Comparison of ENCODE assay signal across 8 cellular contexts in the genomic region with DNA sequence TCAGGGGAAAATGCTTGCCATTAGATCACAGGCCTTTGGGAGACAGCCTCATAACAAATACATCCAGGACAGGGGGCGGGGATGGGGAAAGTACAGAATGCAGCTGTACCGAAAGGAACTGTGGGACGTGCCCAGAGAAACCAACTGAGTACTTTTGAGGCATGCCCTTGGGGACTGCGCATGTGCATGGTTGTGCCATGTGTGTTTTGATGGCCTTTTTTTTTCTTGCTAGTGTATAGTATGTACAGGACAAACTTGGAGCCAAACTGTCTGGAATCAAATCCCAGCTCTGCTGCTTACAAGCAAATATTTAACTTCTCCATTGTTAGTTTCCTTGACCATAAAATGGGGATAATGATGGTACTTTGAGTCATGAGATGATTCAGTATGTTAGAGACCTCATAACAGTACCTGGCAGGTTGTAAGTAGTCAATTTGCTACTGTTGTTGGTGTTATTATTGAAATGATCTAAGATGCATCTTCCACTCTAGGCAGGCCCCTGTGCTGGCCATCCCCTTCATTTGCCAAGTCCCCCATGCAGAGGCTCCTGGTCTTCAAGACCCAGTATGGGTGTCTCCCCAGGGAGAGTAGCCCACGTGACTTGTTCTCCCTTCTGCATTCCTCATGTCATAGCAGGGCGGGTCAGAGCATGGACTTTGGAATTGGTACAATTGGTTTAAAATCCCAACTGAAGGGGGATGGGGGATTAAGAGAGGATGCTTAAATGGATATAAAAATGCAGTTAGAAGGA.
A peak's percentile ranks its signal among the peaks of the same experiment; 100 is the strongest.
DNase-seq lines count a peak whose midpoint lies in the region; ATAC-seq lines count a peak whose summit lies in the region.

No MANE protein-coding gene starts in this region.

- POLR2A ChIA-PET in T-cell (lab: Charles Lee) = no interaction called here

- peaks cover 44 to 78% (median 69%) of the 10 kb centered on the region in 3 donors for H3K4me1 Mint-ChIP-seq in T-cell

- DNase-seq in stimulated activated naive CD4-positive, alpha-beta T cell treated with Interleukin-2 at 50 U/mL for 16 hours (lab: John Stamatoyannopoulos, UW) = peak; percentile 62
- no peak for DNase-seq in stimulated activated naive CD4-positive, alpha-beta T cell (lab: John Stamatoyannopoulos, UW)
- no peak for DNase-seq in T-cell
- DNase-seq in islet precursor cell = peak; percentile 60
- no peak for DNase-seq in NOMO-1 treated with DMSO at 0.1 percent for 48 hours (lab: John Stamatoyannopoulos, UW; ENCODE audit: unreplicated experiment)
- DNase-seq in NCI-H1048 (lab: John Stamatoyannopoulos, UW) = no peak

- H3K27me3 Mint-ChIP-seq in T-cell = no peaks in the 10 kb centered on the region

- ATAC-seq in T-cell (replicated peaks in 1 of 4) (no peak), GM21528 (IDR thresholded peaks at IDR 0.05; ENCODE audit: low FRiP score, unreplicated experiment) (no peak), HG03442 (IDR thresholded peaks at IDR 0.05; ENCODE audit: unreplicated experiment) (no peak)

- H3K4me3 Mint-ChIP-seq in T-cell = no peak overlapping the region

- peaks cover 19% of the 10 kb centered on the region for H3K36me3 Mint-ChIP-seq in T-cell

- peak overlapping the region; percentile 81 to 89 for H3K27ac Mint-ChIP-seq in T-cell

- CTCF ChIA-PET in T-cell (lab: Charles Lee) = interaction anchor here in 1 of 2 donors (0.5 kb wide), 1 partner anchor 54 kb away, joined by 3 read pairs; no protein-coding TSS in a partner anchor

- H3K9me3 Mint-ChIP-seq in T-cell = no peaks in the 10 kb centered on the region

Comparison
In these comparisons a context has a peak if more than half of its experiments do, and no peak if none do; other contexts are left out.
1. DNase-seq: peak in stimulated activated naive CD4-positive, alpha-beta T cell treated with Interleukin-2 at 50 U/mL for 16 hours (single experiment) and islet precursor cell (single experiment); none in stimulated activated naive CD4-positive, alpha-beta T cell (0 of 6), T-cell (0 of 34), NOMO-1 treated with DMSO at 0.1 percent for 48 hours (single experiment) and NCI-H1048 (single experiment).